ENCODE assay signal across 13 cellular contexts in the genomic region with DNA sequence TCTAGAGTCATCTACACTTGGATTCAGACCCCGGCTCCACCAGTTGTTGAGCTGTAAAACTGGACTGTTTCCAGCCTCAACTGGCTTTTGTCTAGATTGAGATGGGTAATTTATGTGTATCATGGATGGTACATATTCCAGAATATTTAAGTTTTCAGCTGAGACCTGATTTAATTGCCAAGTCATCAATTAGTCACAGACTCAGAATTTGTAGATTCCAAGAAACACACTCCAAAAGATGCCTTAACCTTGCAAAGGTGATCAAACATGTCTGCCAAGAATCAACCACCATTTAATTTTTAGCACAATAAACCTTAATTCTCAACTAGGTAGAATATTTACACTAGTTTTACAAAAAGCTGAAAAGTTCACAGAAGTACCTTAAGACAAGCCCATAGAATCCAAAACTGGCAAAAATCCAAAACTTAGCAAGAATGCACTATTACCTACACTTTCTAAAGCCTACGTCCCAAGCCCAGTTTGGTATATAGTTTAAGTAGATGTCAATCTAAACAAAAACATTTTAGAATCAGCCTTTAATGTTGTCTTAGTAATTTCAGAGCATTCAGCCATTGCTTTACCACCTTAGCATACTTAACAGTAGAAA. TPM values are rescaled to one million over a fixed set of nuclear protein-coding genes. Genes with fewer than 3 reads are reported as not detected.
A peak's percentile ranks its signal among the peaks of the same experiment; 100 is the strongest.
DNase-seq lines count a peak whose midpoint lies in the region; TF ChIP-seq lines count a peak whose summit lies in the region.
"Had no signal": no experiment of that assay in that cellular context is flagged by ENCODE, and none has a peak within 500 bp of the region (broad histone marks: within the 10 kb centered on the region; RNA-seq: fewer than 3 reads in every experiment).

No MANE protein-coding gene starts in this region.

- H3K36me3 ChIP-seq in SJSA1, result peaks cover 13% of the 10 kb centered on the region; the same call in 1 of the 2 replicates
- H3K36me3 ChIP-seq in subcutaneous abdominal adipose tissue (ENCODE audit: control insufficient read depth in 5 of 5, insufficient read depth in 5 of 5, low read length in 5 of 5), result no peaks in the 10 kb centered on the region
- no peaks in the 10 kb centered on the region for H3K36me3 ChIP-seq in esophagus muscularis mucosa
- H3K36me3 ChIP-seq: prostate gland, upper lobe of right lung had no signal

- TF ChIP-seq POLR2A in esophagus muscularis mucosa (IDR thresholded peaks at IDR 0.05; ENCODE audit: low read depth), result no peak

- H3K36me3 Mint-ChIP-seq in activated naive CD4-positive, alpha-beta T cell treated with anti-CD3 and anti-CD28 coated beads, Interleukin-2, amount 10 ng/mL, durations not matched to agents 7 days and 5 days, result peaks cover 3% of the 10 kb centered on the region

- no peak for DNase-seq in activated naive CD4-positive, alpha-beta T cell treated with anti-CD3 and anti-CD28 coated beads, Interleukin-2, amount 10 ng/mL, durations not matched to agents 7 days and 5 days
- no peak for DNase-seq in activated naive CD4-positive, alpha-beta T cell treated with Interleukin-2 at 50 U/mL for 16 hours
- DNase-seq in SJSA1 (ENCODE audit: low read depth in 1 of 2, low spot score in 2 of 2), result no peak
- DNase-seq in epithelial cell of esophagus (ENCODE audit: low read depth), result peak; percentile 36
- DNase-seq in retina, result no peak
- no peak for DNase-seq in medulla oblongata (ENCODE audit: extremely low spot score)
- no peak for DNase-seq in esophagus muscularis mucosa (ENCODE audit: extremely low spot score)
- DNase-seq: activated CD4-positive, alpha-beta T cell treated with anti-CD3 and anti-CD28 coated beads, Interleukin-2, amount 50 U/mL, for 4 hours; body of pancreas; NCI-H2081 treated with DMSO at 0.1 percent for 48 hours; upper lobe of right lung had no signal

- H3K9me3 ChIP-seq in SJSA1 (replicated peaks) (no peaks in the 10 kb centered on the region), subcutaneous abdominal adipose tissue (ENCODE audit: control insufficient read depth in 5 of 5, low read length in 5 of 5) (no peaks in the 10 kb centered on the region), esophagus muscularis mucosa (no peaks in the 10 kb centered on the region)
- H3K9me3 ChIP-seq: body of pancreas, prostate gland, upper lobe of right lung had no signal

- no peaks in the 10 kb centered on the region for H3K9me3 Mint-ChIP-seq in activated naive CD4-positive, alpha-beta T cell treated with anti-CD3 and anti-CD28 coated beads, Interleukin-2, amount 10 ng/mL, durations not matched to agents 7 days and 5 days

- intact Hi-C loops in esophagus muscularis mucosa (cut with DNase I), result no loop called here

- H3K4me3 ChIP-seq in SJSA1, result no peak overlapping the region
- H3K4me3 ChIP-seq in epithelial cell of esophagus (ENCODE audit: low read length), result no peak overlapping the region
- H3K4me3 ChIP-seq in subcutaneous abdominal adipose tissue (ENCODE audit: low read depth in 1 of 5, low read length in 5 of 5), result no peak overlapping the region
- H3K4me3 ChIP-seq in esophagus muscularis mucosa, result no peak overlapping the region
- H3K4me3 ChIP-seq: body of pancreas, prostate gland had no signal

- H3K27ac Mint-ChIP-seq in activated naive CD4-positive, alpha-beta T cell treated with anti-CD3 and anti-CD28 coated beads, Interleukin-2, amount 10 ng/mL, durations not matched to agents 7 days and 5 days, result peak overlapping the region; percentile 97

- H3K4me3 Mint-ChIP-seq in activated naive CD4-positive, alpha-beta T cell treated with anti-CD3 and anti-CD28 coated beads, Interleukin-2, amount 10 ng/mL, durations not matched to agents 7 days and 5 days, result no peak overlapping the region

- CTCF ChIA-PET in activated naive CD4-positive, alpha-beta T cell treated with anti-CD3 and anti-CD28 coated beads, Interleukin-2, amount 10 ng/mL, durations not matched to agents 7 days and 5 days (lab: Charles Lee), result interaction anchor here (1.1 kb wide), 1 partner anchor 14 kb away, joined by 3 read pairs; no protein-coding TSS in a partner anchor

- no peaks in the 10 kb centered on the region for H3K27me3 Mint-ChIP-seq in activated naive CD4-positive, alpha-beta T cell treated with anti-CD3 and anti-CD28 coated beads, Interleukin-2, amount 10 ng/mL, durations not matched to agents 7 days and 5 days

- H3K4me1 ChIP-seq in SJSA1 (replicated peaks), result peaks cover 23% of the 10 kb centered on the region
- H3K4me1 ChIP-seq in subcutaneous abdominal adipose tissue (ENCODE audit: control insufficient read depth in 5 of 5, insufficient read depth in 5 of 5, low read length in 5 of 5), result peaks cover 3 to 72% (median 60%) of the 10 kb centered on the region in 5 donors
- peaks cover 50 to 65% (median 63%) of the 10 kb centered on the region in 4 donors for H3K4me1 ChIP-seq in esophagus muscularis mucosa

- H3K9ac ChIP-seq in subcutaneous abdominal adipose tissue (ENCODE audit: low read length in 5 of 5), result no peak overlapping the region

- no peak for TF ChIP-seq EP300 in esophagus muscularis mucosa (IDR thresholded peaks at IDR 0.05)

- TF ChIP-seq CTCF in epithelial cell of esophagus (IDR thresholded peaks at IDR 0.05; ENCODE audit: insufficient read depth, low read depth, low read length, missing control alignments), result no peak
- TF ChIP-seq CTCF in esophagus muscularis mucosa (IDR thresholded peaks at IDR 0.05), result no peak

- H3K4me1 Mint-ChIP-seq in activated naive CD4-positive, alpha-beta T cell treated with anti-CD3 and anti-CD28 coated beads, Interleukin-2, amount 10 ng/mL, durations not matched to agents 7 days and 5 days, result peaks cover 45% of the 10 kb centered on the region

- no peaks in the 10 kb centered on the region for H3K27me3 ChIP-seq in SJSA1 (replicated peaks)
- no peaks in the 10 kb centered on the region for H3K27me3 ChIP-seq in subcutaneous abdominal adipose tissue (ENCODE audit: control insufficient read depth in 5 of 5, insufficient read depth in 4 of 5, low read length in 5 of 5)
- no peaks in the 10 kb centered on the region for H3K27me3 ChIP-seq in esophagus muscularis mucosa
- H3K27me3 ChIP-seq: body of pancreas, upper lobe of right lung had no signal

- H3K27ac ChIP-seq in SJSA1 (peak overlapping the region; percentile 83), subcutaneous abdominal adipose tissue (ENCODE audit: low read depth, low read length) (peak overlapping the region; percentile 96), esophagus muscularis mucosa (replicated peaks in 1 of 4) (no peak overlapping the region)

- WGBS in esophagus muscularis mucosa, result 61% methylated on average over 2 of the region's 2 CpGs

RNA-seq across cellular contexts. Expression of a gene that starts 17.7 kb away (rescaled TPM):
- total RNA-seq in SJSA1 (2014; rRNA removed; shearing (Covaris generic)), result 34.8 and 36.7 TPM in 2 replicates
- 10 to 100 TPM; 21.6 to 31.0 (median 25.9) TPM for total RNA-seq in esophagus muscularis mucosa

Comparison
In these comparisons a context has a peak if more than half of its experiments do, and no peak if none do; other contexts are left out.
1. H3K27ac ChIP-seq: peak in SJSA1 (single experiment) and subcutaneous abdominal adipose tissue (single experiment); none in esophagus muscularis mucosa (0 of 4).